ENCODE assay signal across 8 cellular contexts in the genomic region with DNA sequence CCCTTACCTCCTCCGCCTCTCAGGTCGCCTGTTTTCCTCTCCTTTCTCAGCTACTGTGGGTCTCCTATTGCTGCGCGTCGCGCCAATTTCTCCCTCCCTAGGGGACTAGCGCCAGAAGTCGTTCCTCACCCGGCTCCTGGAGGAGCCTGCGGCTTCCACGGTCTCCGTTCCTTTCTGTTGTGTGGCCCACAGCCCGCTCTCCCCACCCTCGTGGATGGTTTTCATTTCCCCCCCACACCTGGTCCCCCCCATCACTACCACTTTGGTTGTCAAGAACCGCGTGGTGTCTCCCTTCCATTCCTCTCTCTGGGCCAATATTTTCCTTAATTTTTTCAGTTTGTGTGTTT. TPM values are rescaled to one million over a fixed set of nuclear protein-coding genes. Genes with fewer than 3 reads are reported as not detected.
A peak's percentile ranks its signal among the peaks of the same experiment; 100 is the strongest.
DNase-seq lines count a peak whose midpoint lies in the region; ATAC-seq and TF ChIP-seq lines count a peak whose summit lies in the region.

No MANE protein-coding gene starts in this region.

- peak overlapping the region; percentile 97 for H3K4me3 Mint-ChIP-seq in activated naive CD4-positive, alpha-beta T cell treated with anti-CD3 and anti-CD28 coated beads, Interleukin-2, amount 50 U/mL, for 24 hours

- peak overlapping the region; percentile 95 for H3K4me3 ChIP-seq in retinal pigment epithelial cell (ENCODE audit: low read length)

- no peak for TF ChIP-seq CTCF in retinal pigment epithelial cell (conservative IDR thresholded peaks at IDR 0.05; ENCODE audit: low read depth, low read length)

- in situ Hi-C loops in G401 (cut with HindIII; ENCODE audit: low sequenced_read_pairs): no loop called here

- no peaks in the 10 kb centered on the region for H3K9me3 Mint-ChIP-seq in activated naive CD4-positive, alpha-beta T cell treated with anti-CD3 and anti-CD28 coated beads, Interleukin-2, amount 50 U/mL, for 24 hours

- ATAC-seq in GM19452 (IDR thresholded peaks at IDR 0.05; ENCODE audit: unreplicated experiment): peak; percentile 19
- ATAC-seq in HG03457 (IDR thresholded peaks at IDR 0.05; ENCODE audit: unreplicated experiment): peak; percentile 8
- ATAC-seq in left ventricle myocardium superior: peak; percentile 45

- peak overlapping the region; percentile 97 for H3K27ac Mint-ChIP-seq in activated naive CD4-positive, alpha-beta T cell treated with anti-CD3 and anti-CD28 coated beads, Interleukin-2, amount 50 U/mL, for 24 hours

- peak; percentile 66 for DNase-seq in G401 (ENCODE audit: low spot score)
- no peak for DNase-seq in left ventricle myocardium superior
- DNase-seq in retinal pigment epithelial cell (ENCODE audit: low read depth): no peak
- no peak for DNase-seq in activated effector memory CD4-positive, alpha-beta T cell treated with anti-CD3 and anti-CD28 coated beads, Interleukin-2, amount 50 U/mL, for 16 hours
- no peak for DNase-seq in SW480 (ENCODE audit: low spot score)

- no peaks in the 10 kb centered on the region for H3K27me3 Mint-ChIP-seq in activated naive CD4-positive, alpha-beta T cell treated with anti-CD3 and anti-CD28 coated beads, Interleukin-2, amount 50 U/mL, for 24 hours

- intact Hi-C loops in left ventricle myocardium superior (cut with micrococcal nuclease): loop anchor here (10.0 kb wide), 2 partner anchors 78 to 128 kb away; no protein-coding TSS in a partner anchor

- H3K36me3 Mint-ChIP-seq in activated naive CD4-positive, alpha-beta T cell treated with anti-CD3 and anti-CD28 coated beads, Interleukin-2, amount 50 U/mL, for 24 hours: peaks cover 8% of the 10 kb centered on the region

- peaks cover 54% of the 10 kb centered on the region for H3K4me1 Mint-ChIP-seq in activated naive CD4-positive, alpha-beta T cell treated with anti-CD3 and anti-CD28 coated beads, Interleukin-2, amount 50 U/mL, for 24 hours

RNA-seq across cellular contexts. Expression of a gene that starts 0.5 kb away (rescaled TPM):
- 17.4 and 20.6 TPM in 2 replicates for total RNA-seq in G401 (2014; rRNA removed; shearing (Covaris generic))
- 20.2 TPM for total RNA-seq in left ventricle myocardium superior

RNA-seq across cellular contexts. Expression of a gene that starts 0.7 kb away (rescaled TPM):
- total RNA-seq in G401 (2014; rRNA removed; shearing (Covaris generic)): 8.8 and 8.9 TPM in 2 replicates
- total RNA-seq in left ventricle myocardium superior: 17.4 TPM

RNA-seq across cellular contexts. Expression of a gene that starts 59.7 kb away (rescaled TPM):
- total RNA-seq in G401 (2014; rRNA removed; shearing (Covaris generic)): 49.5 and 69.6 TPM in 2 replicates
- 8.2 TPM for total RNA-seq in left ventricle myocardium superior
